18 cellular contexts compared by ENCODE assay signal in the genomic region with DNA sequence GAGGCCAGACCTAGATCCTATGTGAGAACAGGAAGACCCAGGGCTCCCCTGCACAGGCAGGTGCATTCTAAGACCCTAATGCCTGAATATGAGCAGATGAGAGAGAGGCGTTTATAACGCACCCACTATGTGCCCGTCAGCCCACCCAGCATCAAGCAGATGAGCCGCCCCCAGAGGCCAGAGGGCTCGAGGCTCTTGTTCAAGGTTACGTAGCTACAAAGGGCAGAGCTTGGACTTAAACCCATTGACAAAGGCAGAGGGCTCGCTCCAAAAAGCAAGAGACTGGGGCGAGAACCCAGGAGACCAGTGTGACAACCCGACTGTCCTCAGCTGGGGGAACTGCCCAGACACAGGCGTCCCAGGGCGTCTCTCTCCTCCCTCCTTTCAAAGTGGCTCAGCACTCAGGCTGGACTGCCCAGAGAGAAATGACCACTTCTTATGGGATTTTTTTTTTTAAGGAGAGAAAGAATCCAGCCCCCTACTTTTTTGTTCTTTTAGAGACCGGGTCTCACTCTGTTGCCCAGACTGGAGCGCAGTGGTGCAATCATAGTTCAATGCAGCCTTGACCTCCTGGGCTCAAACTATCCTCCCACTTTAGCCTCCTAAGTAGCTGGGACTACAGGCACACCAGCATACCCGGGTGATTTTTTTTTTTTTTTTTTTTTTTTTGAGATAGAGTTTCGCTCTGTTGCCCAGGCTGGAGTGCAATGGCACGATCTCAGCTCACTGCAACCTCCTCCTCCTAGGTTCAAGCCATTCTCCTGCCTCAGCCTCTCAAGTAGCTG. TPM values are rescaled to one million over a fixed set of nuclear protein-coding genes. Genes with fewer than 3 reads are reported as not detected.
A peak's percentile ranks its signal among the peaks of the same experiment; 100 is the strongest.
DNase-seq lines count a peak whose midpoint lies in the region; ATAC-seq, FAIRE-seq and TF ChIP-seq lines count a peak whose summit lies in the region.
"Had no signal": no experiment of that assay in that cellular context is flagged by ENCODE, and none has a peak within 500 bp of the region (broad histone marks: within the 10 kb centered on the region; RNA-seq: fewer than 3 reads in every experiment).

No MANE protein-coding gene starts in this region.

- H3K36me3 ChIP-seq in BLaER1 treated with 17β-estradiol and CSF1 and Interleukin-3, amounts not matched to agents 10 nM and 100 nM, result peaks cover 33 to 96% (median 54%) of the 10 kb centered on the region in 11 experiments
- H3K36me3 ChIP-seq in Panc1 (ENCODE audit: control insufficient read depth, insufficient read depth, low read length), result peaks cover 4% of the 10 kb centered on the region; the same call in 1 of the 2 replicates
- H3K36me3 ChIP-seq in fibroblast of lung (ENCODE audit: control insufficient read depth, insufficient read depth, low read length), result peaks cover 13% of the 10 kb centered on the region
- peaks cover 30% of the 10 kb centered on the region for H3K36me3 ChIP-seq in osteoblast (ENCODE audit: insufficient read depth, low read length)

- TSS peak; percentile 54 for BruUV-seq in Panc1 (replicated peaks; lab: Mats Ljungman, UMichigan)

- no peak overlapping the region for H3K4me3 ChIP-seq in BLaER1 treated with 17β-estradiol and CSF1 and Interleukin-3, amounts not matched to agents 10 nM and 100 nM
- H3K4me3 ChIP-seq in Panc1 (ENCODE audit: low read depth in 2 of 2, low read length in 2 of 2) (no peak overlapping the region), fibroblast of lung (replicated peaks in 1 of 4; ENCODE audit: control extremely low read depth in 1 of 4, insufficient read depth in 1 of 4, low read depth in 3 of 4, low read length in 4 of 4) (no peak overlapping the region), osteoblast (ENCODE audit: insufficient read depth, low read length) (no peak overlapping the region)

- TF ChIP-seq CTCF in Panc1 (IDR thresholded peaks at IDR 0.05), result no peak
- TF ChIP-seq CTCF in fibroblast of lung (conservative IDR thresholded peaks at IDR 0.05 in 1 of 2, IDR thresholded peaks at IDR 0.05 in 1 of 2; ENCODE audit: low read depth in 1 of 2, low read length in 2 of 2), result no peak
- no peak for TF ChIP-seq CTCF in osteoblast (IDR thresholded peaks at IDR 0.05; ENCODE audit: extremely low read depth, low read depth, low read length)

- intact Hi-C loops in Panc1 (cut with micrococcal nuclease; ENCODE audit: unreplicated experiment), result no loop called here

- H3K4me2 ChIP-seq in BLaER1 treated with 17β-estradiol and CSF1 and Interleukin-3, amounts not matched to agents 10 nM and 100 nM, result peak overlapping the region; percentile 31 to 64 (median 51)
- peak overlapping the region; percentile 20 for H3K4me2 ChIP-seq in fibroblast of lung (ENCODE audit: extremely low read depth, insufficient read depth, low read length)
- no peak overlapping the region for H3K4me2 ChIP-seq in osteoblast (ENCODE audit: insufficient read depth, low read length)

- H3K27me3 ChIP-seq in BLaER1 treated with 17β-estradiol and CSF1 and Interleukin-3, amounts not matched to agents 10 nM and 100 nM, result no peaks in the 10 kb centered on the region
- H3K27me3 ChIP-seq in Panc1 (ENCODE audit: control insufficient read depth, insufficient read depth, low read length) (no peaks in the 10 kb centered on the region), fibroblast of lung (ENCODE audit: control insufficient read depth, insufficient read depth, low read length) (no peaks in the 10 kb centered on the region), osteoblast (ENCODE audit: insufficient read depth, low read length) (no peaks in the 10 kb centered on the region)
- H3K27me3 ChIP-seq: heart left ventricle had no signal

- H2AFZ ChIP-seq in fibroblast of lung (ENCODE audit: low read length) (no peak overlapping the region), osteoblast (ENCODE audit: low read length) (no peak overlapping the region)

- FAIRE-seq in RCC 7860 (lab: Jason Lieb, UNC), result no peak
- FAIRE-seq: bronchial epithelial cell had no signal

- ATAC-seq in Panc1 (no peak), GM19035 (IDR thresholded peaks at IDR 0.05; ENCODE audit: unreplicated experiment) (no peak)
- ATAC-seq: activated CD8-positive, alpha-beta memory T cell treated with anti-CD3 and anti-CD28 coated beads, Interleukin-2, amount 10 ng/mL, durations not matched to agents 7 days and 5 days; Right ventricle myocardium inferior had no signal

- peak overlapping the region in 7 of 11 experiments; percentile 27 to 58 (median 39); a peak in 9 of 22 replicates for H3K9ac ChIP-seq in BLaER1 treated with 17β-estradiol and CSF1 and Interleukin-3, amounts not matched to agents 10 nM and 100 nM
- H3K9ac ChIP-seq in fibroblast of lung (ENCODE audit: insufficient read depth, low read length), result no peak overlapping the region

- CTCF ChIA-PET in Panc1 (lab: Charles Lee), result interaction anchor here (0.6 kb wide), 1 partner anchor 310 kb away, joined by 5 read pairs; no protein-coding TSS in a partner anchor

- H4K20me1 ChIP-seq in BLaER1 treated with 17β-estradiol and CSF1 and Interleukin-3, amounts not matched to agents 10 nM and 100 nM, result peaks cover 94 to 100% (median 99%) of the 10 kb centered on the region in 11 experiments
- H4K20me1 ChIP-seq in fibroblast of lung (ENCODE audit: control insufficient read depth, extremely low read depth, insufficient read depth, low read length) (peaks cover 4% of the 10 kb centered on the region), osteoblast (ENCODE audit: insufficient read depth, low read length) (peaks cover 69% of the 10 kb centered on the region)

- DNase-seq in Panc1 (ENCODE audit: low read depth, low spot score) (no peak), fibroblast of lung (ENCODE audit: low read depth in 2 of 2) (no peak), osteoblast (ENCODE audit: insufficient read length, low spot score, missing footprints) (peak; percentile 80), RCC 7860 (ENCODE audit: low spot score) (no peak), NCI-H1105 treated with DMSO at 0.1 percent for 48 hours (lab: John Stamatoyannopoulos, UW) (no peak), NCI-H1417 (lab: John Stamatoyannopoulos, UW) (no peak)
- DNase-seq: activated CD4-positive, alpha-beta T cell treated with anti-CD3 and anti-CD28 coated beads for 4 hours; activated CD8-positive, alpha-beta memory T cell treated with anti-CD3 and anti-CD28 coated beads, Interleukin-2, amount 10 ng/mL, durations not matched to agents 7 days and 5 days; DMS79; heart left ventricle; KBM-7; NCI-H2107; NCI-H69; stimulated activated naive CD8-positive, alpha-beta T cell treated with anti-CD3 and anti-CD28 coated beads, Interleukin-15, amount 100 ng/mL, for 72 hours had no signal

- H3K4me1 ChIP-seq in BLaER1 treated with 17β-estradiol and CSF1 and Interleukin-3, amounts not matched to agents 10 nM and 100 nM, result peaks cover 31 to 70% (median 40%) of the 10 kb centered on the region in 10 experiments
- H3K4me1 ChIP-seq in Panc1 (ENCODE audit: control insufficient read depth, insufficient read depth, low read length) (peaks cover 13% of the 10 kb centered on the region), fibroblast of lung (ENCODE audit: control insufficient read depth, extremely low read depth, insufficient read depth, low read length) (peaks cover 2% of the 10 kb centered on the region), osteoblast (ENCODE audit: insufficient read depth, low read length) (peaks cover 11% of the 10 kb centered on the region)

- H3K27ac ChIP-seq in BLaER1 treated with 17β-estradiol and CSF1 and Interleukin-3, amounts not matched to agents 10 nM and 100 nM, result no peak overlapping the region
- H3K27ac ChIP-seq in Panc1 (ENCODE audit: low read length) (no peak overlapping the region), fibroblast of lung (ENCODE audit: insufficient read depth, low read length) (no peak overlapping the region), osteoblast (ENCODE audit: low read depth, low read length) (peak overlapping the region; percentile 12)

- in situ Hi-C loops in Panc1 (cut with HindIII; ENCODE audit: low pct_unique_long_range_greater_than_20kb, low sequenced_read_pairs), result no loop called here

- H3K9me3 ChIP-seq in BLaER1 treated with 17β-estradiol and CSF1 and Interleukin-3, amounts not matched to agents 10 nM and 100 nM (replicated peaks in 1 of 11), result peaks cover 0 to 5% (median 0%) of the 10 kb centered on the region in 11 experiments; a peak in 1 of 22 replicates
- H3K9me3 ChIP-seq in Panc1 (ENCODE audit: control insufficient read depth, insufficient read depth, low read depth, low read length) (no peaks in the 10 kb centered on the region), fibroblast of lung (ENCODE audit: control insufficient read depth, insufficient read depth, low read depth, low read length) (no peaks in the 10 kb centered on the region), osteoblast (ENCODE audit: low read depth, low read length) (no peaks in the 10 kb centered on the region)
- H3K9me3 ChIP-seq: heart left ventricle had no signal

- H3K79me2 ChIP-seq in fibroblast of lung (ENCODE audit: control insufficient read depth, insufficient read depth, low read length) (peaks cover 75% of the 10 kb centered on the region), osteoblast (ENCODE audit: insufficient read depth, low read length) (peaks cover 94% of the 10 kb centered on the region)

- POLR2A ChIA-PET in Panc1 (lab: Charles Lee), result interaction anchor here (0.6 to 2.5 kb wide), 2 partner anchors 13 to 17 kb away, joined by 3 to 12 read pairs; no protein-coding TSS in a partner anchor

RNA-seq across cellular contexts. Expression of gene TNRC18, which starts 40.1 kb away (rescaled TPM):
- total RNA-seq in Panc1 (2021; ENCODE audit: unreplicated experiment), result 148 TPM
- 171 TPM for polyA plus RNA-seq in Panc1 (2012; ENCODE audit: insufficient read length)
- total RNA-seq in fibroblast of lung, result 32.1 and 38.5 TPM in 2 replicates
- polyA plus RNA-seq in fibroblast of lung, result 19.7 and 21.7 TPM in 2 replicates
- 51.5 and 68.1 TPM in 2 replicates for polyA plus RNA-seq in fibroblast of lung (2012)
- polyA minus RNA-seq in fibroblast of lung (ENCODE audit: low replicate concordance), result 145 and 179 TPM in 2 replicates
- 61.3 and 83.6 TPM in 2 replicates for total RNA-seq in osteoblast
